ENCODE assay signal across 15 cellular contexts in the genomic region with DNA sequence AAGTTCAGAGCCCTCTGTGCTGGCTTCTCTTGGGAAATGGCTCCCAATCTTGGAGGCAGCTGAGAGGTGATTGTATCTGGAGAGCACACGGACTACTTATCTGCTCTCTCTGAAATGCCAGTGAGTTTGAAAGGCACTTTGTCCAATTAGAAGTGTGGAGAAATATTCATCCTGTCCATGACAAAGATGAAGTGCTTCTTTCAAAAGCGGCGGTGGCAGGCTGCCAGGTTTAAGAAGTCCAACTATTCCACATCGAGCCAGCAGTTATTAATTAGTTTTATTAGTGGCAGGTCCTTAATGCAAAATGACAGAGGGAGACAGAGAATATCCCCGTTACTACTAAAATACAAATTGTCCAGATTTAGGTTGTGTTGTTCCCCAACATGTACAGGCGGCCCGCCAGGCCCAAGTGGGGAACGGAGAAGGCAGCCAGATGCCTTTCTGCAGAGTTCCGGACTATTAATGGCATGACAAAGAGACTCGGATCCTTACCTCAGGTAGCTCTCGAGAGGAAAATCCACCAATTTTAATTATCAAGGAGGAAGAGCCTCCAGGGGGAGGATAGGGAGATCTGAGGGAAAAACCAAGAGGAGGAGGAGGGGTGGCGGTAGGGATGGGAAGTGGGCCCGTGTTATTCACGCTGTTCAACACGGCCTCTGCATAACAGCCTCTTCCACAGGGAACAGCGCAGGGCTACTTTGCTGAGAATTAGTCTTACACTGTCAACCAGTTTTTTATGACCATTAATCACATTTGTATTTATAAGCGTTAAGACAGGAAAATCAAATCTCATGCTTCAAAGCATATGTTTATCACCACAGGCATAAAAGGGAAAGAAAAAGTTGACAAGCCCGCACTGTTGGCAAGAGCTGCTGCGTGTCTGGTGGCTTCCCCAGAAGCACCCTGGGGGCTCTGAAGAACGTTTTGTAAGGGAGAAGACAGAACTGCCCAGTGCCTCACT. TPM values are rescaled to one million over a fixed set of nuclear protein-coding genes. Genes with fewer than 3 reads are reported as not detected.
DNase-seq lines count a peak whose midpoint lies in the region; ATAC-seq and TF ChIP-seq lines count a peak whose summit lies in the region.
"Had no signal": no experiment of that assay in that cellular context is flagged by ENCODE, and none has a peak within 500 bp of the region (broad histone marks: within the 10 kb centered on the region; RNA-seq: fewer than 3 reads in every experiment).

No MANE protein-coding gene starts in this region.

- peaks cover 22% of the 10 kb centered on the region for H3K27me3 Mint-ChIP-seq in Caco-2 (ENCODE audit: insufficient read depth, unreplicated experiment)

- ATAC-seq in omental fat pad (ENCODE audit: low FRiP score) (peak; percentile 55), HG02973 (IDR thresholded peaks at IDR 0.05; ENCODE audit: unreplicated experiment) (no peak)
- ATAC-seq: activated T-cell treated with anti-CD3 and anti-CD28 coated beads, Interleukin-2, amount 50 U/mL, for 72 hours had no signal

- H3K9me3 Mint-ChIP-seq in Caco-2 (ENCODE audit: unreplicated experiment) = no peaks in the 10 kb centered on the region

- DNase-seq in AG10803 (ENCODE audit: low read depth) = peak; percentile 16
- peak; percentile 38 for DNase-seq in NCI-H2227 treated with DMSO at 0.1 percent for 48 hours (lab: John Stamatoyannopoulos, UW)
- DNase-seq in fibroblast of the aortic adventitia (ENCODE audit: low read depth) = peak; percentile 4
- DNase-seq in omental fat pad (ENCODE audit: low spot score) = peak; percentile 39
- DNase-seq in stimulated activated CD4-positive, alpha-beta T cell treated with anti-CD3 and anti-CD28 coated beads, Interleukin-4, amount 100 ng/mL, for 24 hours = no peak
- no peak for DNase-seq in activated gamma-delta T cell treated with Interleukin-2 at 50 U/mL for 16 hours
- no peak for DNase-seq in Caco-2
- DNase-seq: activated CD4-positive, alpha-beta T cell treated with anti-CD3 and anti-CD28 coated beads for 1 hour; activated T-cell treated with anti-CD3 and anti-CD28 coated beads, Interleukin-2, amount 50 U/mL, for 72 hours; effector CD8-positive, alpha-beta T cell; KG1; NCI-H187 treated with DMSO at 0.1 percent for 48 hours; stimulated activated CD4-positive, alpha-beta T cell treated with anti-CD3 and anti-CD28 coated beads, Interleukin-12 subunit alpha, Interleukin-12 subunit beta, amount 100 ng/mL, for 4 hours had no signal

- no peaks in the 10 kb centered on the region for H3K27me3 ChIP-seq in Caco-2 (replicated peaks; ENCODE audit: control insufficient read depth, insufficient read depth, low read length)
- H3K27me3 ChIP-seq: neutrophil had no signal

- no TSS peak for BruUV-seq in Caco-2 (replicated peaks; lab: Mats Ljungman, UMichigan)

- H3K9me3 ChIP-seq in Caco-2 = no peaks in the 10 kb centered on the region
- H3K9me3 ChIP-seq: neutrophil had no signal

- H3K36me3 ChIP-seq in Caco-2 (ENCODE audit: control insufficient read depth, insufficient read depth, low read length) = no peaks in the 10 kb centered on the region
- H3K36me3 ChIP-seq: neutrophil had no signal

- no peaks in the 10 kb centered on the region for H3K36me3 Mint-ChIP-seq in Caco-2 (ENCODE audit: insufficient read depth, unreplicated experiment)

- H3K4me1 ChIP-seq in Caco-2 = no peaks in the 10 kb centered on the region

- no peaks in the 10 kb centered on the region for H3K4me1 Mint-ChIP-seq in Caco-2 (ENCODE audit: low read depth, unreplicated experiment)

- no peak overlapping the region for H3K4me3 Mint-ChIP-seq in Caco-2 (ENCODE audit: unreplicated experiment)
- H3K4me3 Mint-ChIP-seq: activated T-cell treated with anti-CD3 and anti-CD28 coated beads, Interleukin-2, amount 50 U/mL, for 72 hours had no signal

- intact Hi-C loops in Caco-2 (cut with micrococcal nuclease; ENCODE audit: unreplicated experiment) = no loop called here

- no peak overlapping the region for H3K27ac Mint-ChIP-seq in Caco-2 (ENCODE audit: unreplicated experiment)
- H3K27ac Mint-ChIP-seq: activated T-cell treated with anti-CD3 and anti-CD28 coated beads, Interleukin-2, amount 50 U/mL, for 72 hours had no signal

- TF ChIP-seq CTCF in AG10803 (conservative IDR thresholded peaks at IDR 0.05; ENCODE audit: low read length) (no peak), fibroblast of the aortic adventitia (IDR thresholded peaks at IDR 0.05; ENCODE audit: insufficient read depth, low read length) (no peak), omental fat pad (IDR thresholded peaks at IDR 0.05) (no peak), Caco-2 (IDR thresholded peaks at IDR 0.05; ENCODE audit: insufficient read depth in 1 of 2, low read depth in 1 of 2, low read length in 1 of 2, severe bottlenecking in 1 of 2, unreplicated experiment in 1 of 2) (no peak)

- H3K4me3 ChIP-seq in AG10803 (ENCODE audit: low read length) = no peak overlapping the region
- H3K4me3 ChIP-seq in fibroblast of the aortic adventitia (ENCODE audit: low read depth, low read length) = no peak overlapping the region
- H3K4me3 ChIP-seq in Caco-2 (ENCODE audit: low read depth, low read length) = no peak overlapping the region

- CTCF ChIA-PET in Caco-2 (lab: Charles Lee) = interaction anchor here (0.7 kb wide), 1 partner anchor 91 kb away, joined by 4 read pairs; no protein-coding TSS in a partner anchor

- POLR2A ChIA-PET in Caco-2 (lab: Charles Lee) = no interaction called here

RNA-seq across cellular contexts. Expression of a gene that starts 41.9 kb away (rescaled TPM):
- total RNA-seq in fibroblast of the aortic adventitia (ENCODE audit: low replicate concordance) = 4.0 and 11.0 TPM in 2 replicates
- 10 to 100 TPM; 26.2 to 72.0 (median 32.2) TPM for total RNA-seq in omental fat pad
- total RNA-seq in Caco-2 (2022) = 19.3 and 23.5 TPM in 2 replicates

Comparison
In these comparisons a context has a peak if more than half of its experiments do, and no peak if none do; other contexts are left out.
1. DNase-seq: peak in AG10803 (single experiment), NCI-H2227 treated with DMSO at 0.1 percent for 48 hours (single experiment), fibroblast of the aortic adventitia (single experiment) and omental fat pad (single experiment); none in stimulated activated CD4-positive, alpha-beta T cell treated with anti-CD3 and anti-CD28 coated beads, Interleukin-4, amount 100 ng/mL, for 24 hours (single experiment), activated gamma-delta T cell treated with Interleukin-2 at 50 U/mL for 16 hours (single experiment) and Caco-2 (0 of 2).